ENCODE assay signal across 2 cellular contexts in the genomic region with DNA sequence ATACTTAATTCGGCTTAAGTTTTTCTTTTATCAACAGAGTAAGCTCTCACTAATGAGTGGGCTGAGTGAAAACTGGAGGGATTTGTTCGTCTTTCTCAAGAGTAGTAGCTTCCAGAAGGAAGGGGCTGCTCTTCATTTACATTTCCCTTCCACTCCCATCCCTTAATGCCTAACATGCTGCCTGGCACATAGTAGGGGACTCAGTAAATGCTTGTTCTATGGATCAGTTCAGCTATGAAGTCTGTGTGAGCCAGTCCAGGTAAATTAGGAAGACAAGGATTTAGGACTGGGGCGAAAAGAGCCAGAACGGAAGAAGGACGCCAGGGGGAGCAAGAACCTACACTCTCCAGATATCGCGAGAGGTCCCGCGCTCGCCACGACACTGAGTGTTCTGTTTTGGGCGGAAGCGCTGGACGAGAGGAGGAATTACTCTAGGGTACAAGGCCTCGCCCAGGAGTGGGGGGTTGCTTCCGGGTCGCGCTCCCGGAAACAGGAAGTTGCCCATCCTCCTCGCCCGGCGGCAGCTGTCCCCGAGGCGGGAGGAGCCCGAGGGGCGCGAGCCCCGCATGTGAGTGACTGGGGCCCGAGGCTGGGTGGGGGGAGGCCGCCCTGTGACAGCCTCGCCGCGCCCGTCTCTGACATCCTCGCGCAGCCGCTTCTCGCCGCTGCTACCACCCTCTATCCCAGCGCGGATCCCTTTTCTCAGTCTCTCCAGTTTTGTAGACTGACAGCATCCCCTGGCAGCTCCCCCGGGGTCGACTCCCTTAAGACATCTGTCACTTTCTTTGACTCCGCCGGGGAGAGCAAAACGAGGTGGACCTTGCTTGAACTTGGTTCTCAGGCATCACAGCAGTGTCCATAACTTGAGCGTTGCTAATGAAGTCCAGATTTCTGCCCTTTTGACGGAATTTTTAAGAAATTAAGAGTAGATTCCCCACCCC.
TF ChIP-seq lines count a peak whose summit lies in the region.

A gene with protein sequence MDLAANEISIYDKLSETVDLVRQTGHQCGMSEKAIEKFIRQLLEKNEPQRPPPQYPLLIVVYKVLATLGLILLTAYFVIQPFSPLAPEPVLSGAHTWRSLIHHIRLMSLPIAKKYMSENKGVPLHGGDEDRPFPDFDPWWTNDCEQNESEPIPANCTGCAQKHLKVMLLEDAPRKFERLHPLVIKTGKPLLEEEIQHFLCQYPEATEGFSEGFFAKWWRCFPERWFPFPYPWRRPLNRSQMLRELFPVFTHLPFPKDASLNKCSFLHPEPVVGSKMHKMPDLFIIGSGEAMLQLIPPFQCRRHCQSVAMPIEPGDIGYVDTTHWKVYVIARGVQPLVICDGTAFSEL (plus strand): TSS at position 492 of the 941 bp plus-strand sequence. CDS start 13,493 bp downstream, outside the sequence.

TF ChIP-seq in A549, 52 proteins besides CTCF, POLR2A, EP300 and RAD21 (continued from another document):
- no peak for TF ChIP-seq NPAS2 (CRISPR knock-in tag; IDR thresholded peaks at IDR 0.05; ENCODE audit: borderline replicate concordance)
- TF ChIP-seq, protein P1, sequence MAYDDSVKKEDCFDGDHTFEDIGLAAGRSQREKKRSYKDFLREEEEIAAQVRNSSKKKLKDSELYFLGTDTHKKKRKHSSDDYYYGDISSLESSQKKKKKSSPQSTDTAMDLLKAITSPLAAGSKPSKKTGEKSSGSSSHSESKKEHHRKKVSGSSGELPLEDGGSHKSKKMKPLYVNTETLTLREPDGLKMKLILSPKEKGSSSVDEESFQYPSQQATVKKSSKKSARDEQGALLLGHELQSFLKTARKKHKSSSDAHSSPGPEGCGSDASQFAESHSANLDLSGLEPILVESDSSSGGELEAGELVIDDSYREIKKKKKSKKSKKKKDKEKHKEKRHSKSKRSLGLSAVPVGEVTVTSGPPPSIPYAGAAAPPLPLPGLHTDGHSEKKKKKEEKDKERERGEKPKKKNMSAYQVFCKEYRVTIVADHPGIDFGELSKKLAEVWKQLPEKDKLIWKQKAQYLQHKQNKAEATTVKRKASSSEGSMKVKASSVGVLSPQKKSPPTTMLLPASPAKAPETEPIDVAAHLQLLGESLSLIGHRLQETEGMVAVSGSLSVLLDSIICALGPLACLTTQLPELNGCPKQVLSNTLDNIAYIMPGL (CRISPR knock-in tag; IDR thresholded peaks at IDR 0.05; ENCODE audit: borderline replicate concordance): no peak
- peak; percentile 40; the same call in 1 of the 2 replicates for TF ChIP-seq GATA3 (IDR thresholded peaks at IDR 0.05; ENCODE audit: borderline replicate concordance)
- no peak for TF ChIP-seq RNF2 (IDR thresholded peaks at IDR 0.05; ENCODE audit: borderline replicate concordance, low read depth)
- no peak for TF ChIP-seq FOSB (CRISPR knock-in tag; IDR thresholded peaks at IDR 0.05)
- no peak for TF ChIP-seq RARB (CRISPR knock-in tag; IDR thresholded peaks at IDR 0.05)
- TF ChIP-seq, protein P2, sequence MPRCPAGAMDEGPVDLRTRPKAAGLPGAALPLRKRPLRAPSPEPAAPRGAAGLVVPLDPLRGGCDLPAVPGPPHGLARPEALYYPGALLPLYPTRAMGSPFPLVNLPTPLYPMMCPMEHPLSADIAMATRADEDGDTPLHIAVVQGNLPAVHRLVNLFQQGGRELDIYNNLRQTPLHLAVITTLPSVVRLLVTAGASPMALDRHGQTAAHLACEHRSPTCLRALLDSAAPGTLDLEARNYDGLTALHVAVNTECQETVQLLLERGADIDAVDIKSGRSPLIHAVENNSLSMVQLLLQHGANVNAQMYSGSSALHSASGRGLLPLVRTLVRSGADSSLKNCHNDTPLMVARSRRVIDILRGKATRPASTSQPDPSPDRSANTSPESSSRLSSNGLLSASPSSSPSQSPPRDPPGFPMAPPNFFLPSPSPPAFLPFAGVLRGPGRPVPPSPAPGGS (IDR thresholded peaks at IDR 0.05): no peak
- no peak for TF ChIP-seq CHD4 (IDR thresholded peaks at IDR 0.05; ENCODE audit: borderline replicate concordance)
- TF ChIP-seq ZNF302 (CRISPR knock-in tag; IDR thresholded peaks at IDR 0.05): no peak
- no peak for TF ChIP-seq FOXS1 (CRISPR knock-in tag; IDR thresholded peaks at IDR 0.05)
- no peak for TF ChIP-seq NR3C1 (IDR thresholded peaks at IDR 0.05)
- no peak for TF ChIP-seq HOXB5 (CRISPR knock-in tag; IDR thresholded peaks at IDR 0.05)
- TF ChIP-seq, protein P3, sequence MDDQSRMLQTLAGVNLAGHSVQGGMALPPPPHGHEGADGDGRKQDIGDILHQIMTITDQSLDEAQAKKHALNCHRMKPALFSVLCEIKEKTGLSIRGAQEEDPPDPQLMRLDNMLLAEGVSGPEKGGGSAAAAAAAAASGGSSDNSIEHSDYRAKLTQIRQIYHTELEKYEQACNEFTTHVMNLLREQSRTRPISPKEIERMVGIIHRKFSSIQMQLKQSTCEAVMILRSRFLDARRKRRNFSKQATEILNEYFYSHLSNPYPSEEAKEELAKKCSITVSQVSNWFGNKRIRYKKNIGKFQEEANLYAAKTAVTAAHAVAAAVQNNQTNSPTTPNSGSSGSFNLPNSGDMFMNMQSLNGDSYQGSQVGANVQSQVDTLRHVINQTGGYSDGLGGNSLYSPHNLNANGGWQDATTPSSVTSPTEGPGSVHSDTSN (IDR thresholded peaks at IDR 0.05): no peak
- TF ChIP-seq KDM5A (IDR thresholded peaks at IDR 0.05): no peak
- TF ChIP-seq CHD2 (IDR thresholded peaks at IDR 0.05; ENCODE audit: low read length, partially characterized antibody): peak; percentile 95
- TF ChIP-seq PHF8 (IDR thresholded peaks at IDR 0.05; ENCODE audit: borderline replicate concordance, low read depth): peak; percentile 45; the same call in 1 of the 2 replicates
- no peak for TF ChIP-seq SREBF2 (IDR thresholded peaks at IDR 0.05)
- no peak for TF ChIP-seq HEYL (CRISPR knock-in tag; IDR thresholded peaks at IDR 0.05)
- no peak for TF ChIP-seq CEBPB (IDR thresholded peaks at IDR 0.05)
- TF ChIP-seq EHMT2 (IDR thresholded peaks at IDR 0.05; ENCODE audit: low read depth): no peak
- no peak for TF ChIP-seq EHF (CRISPR knock-in tag; IDR thresholded peaks at IDR 0.05)
- TF ChIP-seq, protein P4, sequence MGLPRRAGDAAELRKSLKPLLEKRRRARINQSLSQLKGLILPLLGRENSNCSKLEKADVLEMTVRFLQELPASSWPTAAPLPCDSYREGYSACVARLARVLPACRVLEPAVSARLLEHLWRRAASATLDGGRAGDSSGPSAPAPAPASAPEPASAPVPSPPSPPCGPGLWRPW (IDR thresholded peaks at IDR 0.05): no peak
- TF ChIP-seq KDM1A (IDR thresholded peaks at IDR 0.05; ENCODE audit: low read depth): no peak
- peak; percentile 75 for TF ChIP-seq SMC3 (IDR thresholded peaks at IDR 0.05)
- no peak for TF ChIP-seq BHLHE40 (IDR thresholded peaks at IDR 0.05; ENCODE audit: low read depth, low read length)
- no peak for TF ChIP-seq TP53 (CRISPR knock-in tag; IDR thresholded peaks at IDR 0.05)
- TF ChIP-seq JUNB (IDR thresholded peaks at IDR 0.05): no peak
- no peak for TF ChIP-seq NFE2L2 (conservative IDR thresholded peaks at IDR 0.05; ENCODE audit: low read length)

TF ChIP-seq in K562, 482 proteins besides CTCF, POLR2A, EP300 and RAD21 (continued from another document and continues in another):
- TF ChIP-seq, protein P5, sequence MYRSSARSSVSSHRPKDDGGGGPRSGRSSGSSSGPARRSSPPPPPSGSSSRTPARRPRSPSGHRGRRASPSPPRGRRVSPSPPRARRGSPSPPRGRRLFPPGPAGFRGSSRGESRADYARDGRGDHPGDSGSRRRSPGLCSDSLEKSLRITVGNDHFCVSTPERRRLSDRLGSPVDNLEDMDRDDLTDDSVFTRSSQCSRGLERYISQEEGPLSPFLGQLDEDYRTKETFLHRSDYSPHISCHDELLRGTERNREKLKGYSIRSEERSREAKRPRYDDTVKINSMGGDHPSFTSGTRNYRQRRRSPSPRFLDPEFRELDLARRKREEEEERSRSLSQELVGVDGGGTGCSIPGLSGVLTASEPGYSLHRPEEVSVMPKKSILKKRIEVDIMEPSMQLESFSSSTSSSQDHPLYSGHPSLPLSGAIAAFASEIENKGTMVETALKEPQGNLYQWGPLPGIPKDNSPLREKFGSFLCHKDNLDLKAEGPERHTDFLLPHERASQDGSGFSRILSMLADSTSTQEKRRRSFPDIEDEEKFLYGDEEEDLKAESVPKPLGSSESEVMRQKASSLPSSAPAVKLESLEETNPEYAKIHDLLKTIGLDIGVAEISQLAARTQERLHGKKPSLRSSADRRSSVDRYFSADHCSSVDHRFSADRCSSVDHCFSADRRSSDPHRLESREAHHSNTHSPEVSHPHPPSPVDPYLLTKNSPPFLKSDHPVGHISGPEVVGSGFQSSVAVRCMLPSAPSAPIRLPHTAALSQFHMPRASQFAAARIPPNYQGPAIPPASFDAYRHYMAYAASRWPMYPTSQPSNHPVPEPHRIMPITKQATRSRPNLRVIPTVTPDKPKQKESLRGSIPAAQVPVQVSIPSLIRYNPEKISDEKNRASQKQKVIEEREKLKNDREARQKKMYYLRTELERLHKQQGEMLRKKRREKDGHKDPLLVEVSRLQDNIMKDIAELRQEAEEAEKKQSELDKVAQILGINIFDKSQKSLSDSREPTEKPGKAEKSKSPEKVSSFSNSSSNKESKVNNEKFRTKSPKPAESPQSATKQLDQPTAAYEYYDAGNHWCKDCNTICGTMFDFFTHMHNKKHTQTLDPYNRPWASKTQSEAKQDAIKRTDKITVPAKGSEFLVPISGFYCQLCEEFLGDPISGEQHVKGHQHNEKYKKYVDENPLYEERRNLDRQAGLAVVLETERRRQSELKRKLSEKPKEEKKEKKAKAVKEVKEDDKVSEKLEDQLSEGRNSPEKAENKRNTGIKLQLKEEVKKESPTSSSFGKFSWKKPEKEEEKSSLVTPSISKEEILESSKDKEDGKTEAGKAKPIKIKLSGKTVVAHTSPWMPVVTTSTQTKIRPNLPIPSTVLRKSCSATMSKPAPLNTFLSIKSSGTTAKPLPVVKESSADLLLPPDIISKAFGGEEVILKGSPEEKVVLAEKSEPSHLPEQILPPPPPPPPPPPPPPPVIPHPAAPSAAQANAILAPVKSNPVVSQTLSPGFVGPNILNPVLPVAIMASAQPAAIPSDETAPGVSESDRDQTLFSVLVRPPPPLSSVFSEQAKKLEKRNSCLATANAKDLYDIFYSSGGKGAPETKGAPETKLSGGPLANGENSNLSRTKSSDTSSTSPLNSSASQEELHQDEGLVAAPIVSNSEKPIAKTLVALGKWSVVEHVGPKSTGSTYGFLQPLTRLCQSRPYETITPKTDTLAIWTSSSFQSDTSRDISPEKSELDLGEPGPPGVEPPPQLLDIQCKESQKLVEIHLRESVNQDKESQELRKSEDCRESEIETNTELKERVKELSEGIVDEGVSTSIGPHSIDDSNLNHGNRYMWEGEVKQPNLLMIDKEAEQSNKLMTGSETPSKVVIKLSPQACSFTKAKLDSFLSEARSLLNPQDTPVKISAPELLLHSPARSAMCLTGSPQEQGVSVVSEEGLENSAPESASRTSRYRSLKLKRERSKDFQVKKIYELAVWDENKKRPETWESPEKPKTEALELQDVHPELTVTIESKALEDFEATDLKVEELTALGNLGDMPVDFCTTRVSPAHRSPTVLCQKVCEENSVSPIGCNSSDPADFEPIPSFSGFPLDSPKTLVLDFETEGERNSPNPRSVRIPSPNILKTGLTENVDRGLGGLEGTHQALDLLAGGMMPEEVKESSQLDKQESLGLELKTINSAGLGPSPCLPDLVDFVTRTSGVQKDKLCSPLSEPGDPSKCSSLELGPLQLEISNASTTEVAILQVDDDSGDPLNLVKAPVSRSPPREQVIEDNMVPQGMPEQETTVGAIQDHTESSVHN (IDR thresholded peaks at IDR 0.05; ENCODE audit: borderline replicate concordance in 1 of 2, low read depth in 1 of 2): 0 out of 4 replicates have a peak, but pooled peaks of 1 of the 2 experiments have one; percentile 63
- TF ChIP-seq HMGN3 (IDR thresholded peaks at IDR 0.05; ENCODE audit: borderline replicate concordance, extremely low read depth, insufficient read length, low read depth, low read length): peak; percentile 87
- TF ChIP-seq ZNF696 (CRISPR knock-in tag; conservative IDR thresholded peaks at IDR 0.05): no peak
- no peak for TF ChIP-seq ZNF830 (CRISPR knock-in tag; IDR thresholded peaks at IDR 0.05)
- TF ChIP-seq, protein P6, sequence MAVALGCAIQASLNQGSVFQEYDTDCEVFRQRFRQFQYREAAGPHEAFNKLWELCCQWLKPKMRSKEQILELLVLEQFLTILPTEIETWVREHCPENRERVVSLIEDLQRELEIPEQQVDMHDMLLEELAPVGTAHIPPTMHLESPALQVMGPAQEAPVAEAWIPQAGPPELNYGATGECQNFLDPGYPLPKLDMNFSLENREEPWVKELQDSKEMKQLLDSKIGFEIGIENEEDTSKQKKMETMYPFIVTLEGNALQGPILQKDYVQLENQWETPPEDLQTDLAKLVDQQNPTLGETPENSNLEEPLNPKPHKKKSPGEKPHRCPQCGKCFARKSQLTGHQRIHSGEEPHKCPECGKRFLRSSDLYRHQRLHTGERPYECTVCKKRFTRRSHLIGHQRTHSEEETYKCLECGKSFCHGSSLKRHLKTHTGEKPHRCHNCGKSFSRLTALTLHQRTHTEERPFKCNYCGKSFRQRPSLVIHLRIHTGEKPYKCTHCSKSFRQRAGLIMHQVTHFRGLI (CRISPR knock-in tag; IDR thresholded peaks at IDR 0.05): no peak
- TF ChIP-seq, protein P7, sequence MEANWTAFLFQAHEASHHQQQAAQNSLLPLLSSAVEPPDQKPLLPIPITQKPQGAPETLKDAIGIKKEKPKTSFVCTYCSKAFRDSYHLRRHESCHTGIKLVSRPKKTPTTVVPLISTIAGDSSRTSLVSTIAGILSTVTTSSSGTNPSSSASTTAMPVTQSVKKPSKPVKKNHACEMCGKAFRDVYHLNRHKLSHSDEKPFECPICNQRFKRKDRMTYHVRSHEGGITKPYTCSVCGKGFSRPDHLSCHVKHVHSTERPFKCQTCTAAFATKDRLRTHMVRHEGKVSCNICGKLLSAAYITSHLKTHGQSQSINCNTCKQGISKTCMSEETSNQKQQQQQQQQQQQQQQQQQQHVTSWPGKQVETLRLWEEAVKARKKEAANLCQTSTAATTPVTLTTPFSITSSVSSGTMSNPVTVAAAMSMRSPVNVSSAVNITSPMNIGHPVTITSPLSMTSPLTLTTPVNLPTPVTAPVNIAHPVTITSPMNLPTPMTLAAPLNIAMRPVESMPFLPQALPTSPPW (CRISPR knock-in tag; IDR thresholded peaks at IDR 0.05): peak; percentile 95
- peak; percentile 86 for TF ChIP-seq RBM25 (IDR thresholded peaks at IDR 0.05; ENCODE audit: low read depth, low read length, severe bottlenecking)
- peak; percentile 63 for TF ChIP-seq KDM5B (IDR thresholded peaks at IDR 0.05; ENCODE audit: insufficient replicate concordance, low read depth, low read length)
- peak; percentile 92 for TF ChIP-seq MTA3 (IDR thresholded peaks at IDR 0.05; ENCODE audit: borderline replicate concordance)
- no peak for TF ChIP-seq CBX8 (IDR thresholded peaks at IDR 0.05; ENCODE audit: borderline replicate concordance, extremely low read depth, low read depth, low read length, poor library complexity, severe bottlenecking)
- TF ChIP-seq BRF1 (IDR thresholded peaks at IDR 0.05; ENCODE audit: borderline replicate concordance, extremely low read depth, insufficient read length): no peak
- TF ChIP-seq, protein P8, sequence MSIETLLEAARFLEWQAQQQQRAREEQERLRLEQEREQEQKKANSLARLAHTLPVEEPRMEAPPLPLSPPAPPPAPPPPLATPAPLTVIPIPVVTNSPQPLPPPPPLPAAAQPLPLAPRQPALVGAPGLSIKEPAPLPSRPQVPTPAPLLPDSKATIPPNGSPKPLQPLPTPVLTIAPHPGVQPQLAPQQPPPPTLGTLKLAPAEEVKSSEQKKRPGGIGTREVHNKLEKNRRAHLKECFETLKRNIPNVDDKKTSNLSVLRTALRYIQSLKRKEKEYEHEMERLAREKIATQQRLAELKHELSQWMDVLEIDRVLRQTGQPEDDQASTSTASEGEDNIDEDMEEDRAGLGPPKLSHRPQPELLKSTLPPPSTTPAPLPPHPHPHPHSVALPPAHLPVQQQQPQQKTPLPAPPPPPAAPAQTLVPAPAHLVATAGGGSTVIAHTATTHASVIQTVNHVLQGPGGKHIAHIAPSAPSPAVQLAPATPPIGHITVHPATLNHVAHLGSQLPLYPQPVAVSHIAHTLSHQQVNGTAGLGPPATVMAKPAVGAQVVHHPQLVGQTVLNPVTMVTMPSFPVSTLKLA (conservative IDR thresholded peaks at IDR 0.05): peak; percentile 90 to 98
- peak; percentile 58; the same call in 1 of the 2 replicates for TF ChIP-seq CBFB (CRISPR knock-in tag; IDR thresholded peaks at IDR 0.05)
- no peak for TF ChIP-seq HNRNPLL (IDR thresholded peaks at IDR 0.05; ENCODE audit: low read depth, low read length, poor library complexity, severe bottlenecking)
- TF ChIP-seq ZNF766 (CRISPR knock-in tag; conservative IDR thresholded peaks at IDR 0.05): 0 out of 2 replicates have a peak, but pooled peaks have one; percentile 50
